ENCODE assay signal across 10 cellular contexts in genomic region chr11:3058753-3059664, GRCh38. TPM values are rescaled to one million over a fixed set of nuclear protein-coding genes. Genes with fewer than 3 reads are reported as not detected.
A peak's percentile ranks its signal among the peaks of the same experiment; 100 is the strongest.
DNase-seq lines count a peak whose midpoint lies in the region; ATAC-seq, FAIRE-seq and TF ChIP-seq lines count a peak whose summit lies in the region.
"Had no signal": no experiment of that assay in that cellular context is flagged by ENCODE, and none has a peak within 500 bp of the region (broad histone marks: within the 10 kb centered on the region; RNA-seq: fewer than 3 reads in every experiment).

No MANE protein-coding gene starts in this region.

- no peak for TF ChIP-seq CTCF in activated CD8-positive, alpha-beta T cell treated with anti-CD3 and anti-CD28 coated beads for 36 hours (IDR thresholded peaks at IDR 0.05)

- no peaks in the 10 kb centered on the region for H3K9me3 Mint-ChIP-seq in activated CD8-positive, alpha-beta T cell treated with anti-CD3 and anti-CD28 coated beads for 36 hours
- H3K9me3 Mint-ChIP-seq in stimulated activated naive B cell treated with anti-CD40 and anti-IgM and Interleukin-4, amounts not matched to agents 10 μg/mL and 1 μg/mL and 100 μg/mL, for 72 hours = peaks cover 0 to under 1% of the 10 kb centered on the region in 2 donors

- peaks cover 26% of the 10 kb centered on the region for H3K4me1 Mint-ChIP-seq in activated CD8-positive, alpha-beta T cell treated with anti-CD3 and anti-CD28 coated beads for 36 hours (ENCODE audit: low read depth)
- peaks cover 20 to 42% of the 10 kb centered on the region in 2 donors for H3K4me1 Mint-ChIP-seq in stimulated activated naive B cell treated with anti-CD40 and anti-IgM and Interleukin-4, amounts not matched to agents 10 μg/mL and 1 μg/mL and 100 μg/mL, for 72 hours

- FAIRE-seq in H54 (lab: Jason Lieb, UNC) = peak; percentile 58
- FAIRE-seq: GM12878 had no signal

- peaks cover 4% of the 10 kb centered on the region for H3K27me3 Mint-ChIP-seq in activated CD8-positive, alpha-beta T cell treated with anti-CD3 and anti-CD28 coated beads for 36 hours
- H3K27me3 Mint-ChIP-seq in stimulated activated naive B cell treated with anti-CD40 and anti-IgM and Interleukin-4, amounts not matched to agents 10 μg/mL and 1 μg/mL and 100 μg/mL, for 72 hours = peaks cover 5 to 8% of the 10 kb centered on the region in 2 donors

- peak; percentile 76 for DNase-seq in AG08395 (ENCODE audit: low spot score)
- peak; percentile 78 for DNase-seq in H54 (ENCODE audit: insufficient read length, low spot score)
- DNase-seq in activated CD8-positive, alpha-beta T cell treated with anti-CD3 and anti-CD28 coated beads for 36 hours = no peak
- DNase-seq in iris pigment epithelial cell (ENCODE audit: low read depth) = peak; percentile 95
- no peak for DNase-seq in NCI-H748 (lab: John Stamatoyannopoulos, UW; ENCODE audit: unreplicated experiment)
- no peak for DNase-seq in stimulated activated naive B cell treated with anti-CD40 and anti-IgM and Interleukin-4, amounts not matched to agents 10 μg/mL and 1 μg/mL and 100 μg/mL, for 72 hours
- DNase-seq in NOMO-1 treated with dmso at 0.1 percent for 144 hours (lab: John Stamatoyannopoulos, UW; ENCODE audit: unreplicated experiment) = no peak
- DNase-seq: T-helper 9 cell had no signal

- H3K36me3 Mint-ChIP-seq in activated CD8-positive, alpha-beta T cell treated with anti-CD3 and anti-CD28 coated beads for 36 hours (ENCODE audit: low read depth) = peaks cover 12% of the 10 kb centered on the region
- H3K36me3 Mint-ChIP-seq in stimulated activated naive B cell treated with anti-CD40 and anti-IgM and Interleukin-4, amounts not matched to agents 10 μg/mL and 1 μg/mL and 100 μg/mL, for 72 hours = peaks cover 6 to 13% of the 10 kb centered on the region in 2 donors

- peak overlapping the region; percentile 40 for H3K4me3 Mint-ChIP-seq in activated CD8-positive, alpha-beta T cell treated with anti-CD3 and anti-CD28 coated beads for 36 hours
- no peak overlapping the region for H3K4me3 Mint-ChIP-seq in stimulated activated naive B cell treated with anti-CD40 and anti-IgM and Interleukin-4, amounts not matched to agents 10 μg/mL and 1 μg/mL and 100 μg/mL, for 72 hours

- intact Hi-C loops in activated CD8-positive, alpha-beta T cell treated with anti-CD3 and anti-CD28 coated beads for 36 hours (cut with micrococcal nuclease) = no loop called here

- no peak overlapping the region for H3K27ac Mint-ChIP-seq in activated CD8-positive, alpha-beta T cell treated with anti-CD3 and anti-CD28 coated beads for 36 hours
- no peak overlapping the region for H3K27ac Mint-ChIP-seq in stimulated activated naive B cell treated with anti-CD40 and anti-IgM and Interleukin-4, amounts not matched to agents 10 μg/mL and 1 μg/mL and 100 μg/mL, for 72 hours

- no peak for TF ChIP-seq POLR2A in H54 (IDR thresholded peaks at IDR 0.05; ENCODE audit: low read depth, low read length)
- TF ChIP-seq POLR2A in GM18505 (IDR thresholded peaks at IDR 0.05; ENCODE audit: borderline replicate concordance, extremely low read depth, insufficient read depth, insufficient read length) = no peak

- CTCF ChIA-PET in activated CD8-positive, alpha-beta T cell treated with anti-CD3 and anti-CD28 coated beads for 36 hours (lab: Charles Lee) = interaction anchor here (1.3 to 1.5 kb wide), 2 partner anchors 33 to 86 kb away, joined by 3 to 4 read pairs; no protein-coding TSS in a partner anchor

- no peak for ATAC-seq in activated CD8-positive, alpha-beta T cell treated with anti-CD3 and anti-CD28 coated beads for 36 hours
- no peak for ATAC-seq in GM18505 (IDR thresholded peaks at IDR 0.05; ENCODE audit: unreplicated experiment)
- no peak for ATAC-seq in stimulated activated naive B cell treated with anti-CD40 and anti-IgM and Interleukin-4, amounts not matched to agents 10 μg/mL and 1 μg/mL and 100 μg/mL, for 72 hours (replicated peaks)
- ATAC-seq: GM12878 had no signal

- POLR2A ChIA-PET in activated CD8-positive, alpha-beta T cell treated with anti-CD3 and anti-CD28 coated beads for 36 hours (lab: Charles Lee) = interaction anchor here (1.0 kb wide), 1 partner anchor 22 kb away, joined by 3 read pairs; no protein-coding TSS in a partner anchor

RNA-seq across cellular contexts. Expression of gene CARS1, which starts 1.8 kb away (rescaled TPM):
- 10 to 100 TPM; 82.7 to 88.2 TPM for total RNA-seq in activated CD8-positive, alpha-beta T cell treated with anti-CD3 and anti-CD28 coated beads for 36 hours

Comparison
In these comparisons a context has a peak if more than half of its experiments do, and no peak if none do; other contexts are left out.
1. DNase-seq: peak in AG08395 (single experiment), H54 (single experiment) and iris pigment epithelial cell (single experiment); none in activated CD8-positive, alpha-beta T cell treated with anti-CD3 and anti-CD28 coated beads for 36 hours (single experiment), NCI-H748 (single experiment), stimulated activated naive B cell treated with anti-CD40 and anti-IgM and Interleukin-4, amounts not matched to agents 10 μg/mL and 1 μg/mL and 100 μg/mL, for 72 hours (single experiment) and NOMO-1 treated with dmso at 0.1 percent for 144 hours (single experiment).